ENCODE assay signal across 34 cellular contexts in genomic region chr3:159455741-159456181, GRCh38.
DNase-seq lines count a peak whose midpoint lies in the region; ATAC-seq, FAIRE-seq and TF ChIP-seq lines count a peak whose summit lies in the region.
"Had no signal": no experiment of that assay in that cellular context is flagged by ENCODE, and none has a peak within 500 bp of the region (broad histone marks: within the 10 kb centered on the region; RNA-seq: fewer than 3 reads in every experiment).

No MANE protein-coding gene starts in this region.

- H3K9me3 Mint-ChIP-seq in naive thymus-derived CD4-positive, alpha-beta T cell = peaks cover 0 to 8% (median 0%) of the 10 kb centered on the region in 11 donors
- H3K9me3 Mint-ChIP-seq: activated B cell treated with CpG ODN at 0.5 μM for 24 hours; activated naive CD8-positive, alpha-beta T cell treated with anti-CD3 and anti-CD28 coated beads, Interleukin-2, amount 10 ng/mL, durations not matched to agents 7 days and 5 days; neural progenitor cell had no signal

- intact Hi-C loops in naive thymus-derived CD4-positive, alpha-beta T cell (cut with micrococcal nuclease) = no loop called here

- H3K9me1 ChIP-seq in keratinocyte (ENCODE audit: control insufficient read depth, extremely low read depth, insufficient read depth, low read length) = no peaks in the 10 kb centered on the region

- ATAC-seq in naive thymus-derived CD4-positive, alpha-beta T cell = no peak
- ATAC-seq: heart right ventricle; HepG2; left cardiac atrium; stimulated activated naive B cell treated with anti-CD40 and anti-IgM and Interleukin-4, amounts not matched to agents 10 μg/mL and 1 μg/mL and 100 μg/mL, for 72 hours had no signal

- no peak overlapping the region for H3K4me2 ChIP-seq in keratinocyte (ENCODE audit: control insufficient read depth, extremely low read depth, insufficient read depth, low read depth, low read length)
- H3K4me2 ChIP-seq: neural progenitor cell had no signal

- H4K20me1 ChIP-seq in keratinocyte (ENCODE audit: control insufficient read depth, extremely low read depth, insufficient read depth, low read length) = no peaks in the 10 kb centered on the region

- H2AFZ ChIP-seq in keratinocyte (ENCODE audit: control insufficient read depth, low read length) = no peak overlapping the region
- H2AFZ ChIP-seq: neural progenitor cell, parathyroid adenoma had no signal

- no peaks in the 10 kb centered on the region for H3K27me3 ChIP-seq in keratinocyte (ENCODE audit: control insufficient read depth, extremely low read depth, insufficient read depth, low read length)
- H3K27me3 ChIP-seq in naive thymus-derived CD4-positive, alpha-beta T cell (ENCODE audit: control insufficient read depth in 2 of 2, insufficient read depth in 2 of 2, low read length in 2 of 2) = no peaks in the 10 kb centered on the region
- H3K27me3 ChIP-seq: ascending aorta, heart right ventricle, neural progenitor cell, suprapubic skin, upper lobe of left lung had no signal

- peaks cover 27% of the 10 kb centered on the region for H3K4me1 ChIP-seq in keratinocyte (ENCODE audit: control insufficient read depth, extremely low read depth, insufficient read depth, low read length)
- no peaks in the 10 kb centered on the region for H3K4me1 ChIP-seq in naive thymus-derived CD4-positive, alpha-beta T cell (ENCODE audit: control insufficient read depth in 2 of 2, insufficient read depth in 2 of 2, low read length in 2 of 2)
- H3K4me1 ChIP-seq: ascending aorta, HAP-1, parathyroid adenoma, suprapubic skin, upper lobe of left lung had no signal

- no peaks in the 10 kb centered on the region for H3K9me3 ChIP-seq in keratinocyte (ENCODE audit: control insufficient read depth, low read depth, low read length)
- no peaks in the 10 kb centered on the region for H3K9me3 ChIP-seq in naive thymus-derived CD4-positive, alpha-beta T cell (ENCODE audit: control insufficient read depth in 2 of 3, low read length in 3 of 3)
- H3K9me3 ChIP-seq: ascending aorta, HAP-1, heart right ventricle, suprapubic skin, upper lobe of left lung had no signal

- DNase-seq in A172 (ENCODE audit: low spot score) (peak; percentile 74), ELR (ENCODE audit: low read depth) (peak; percentile 72), amniotic epithelial cell (ENCODE audit: low read depth) (peak; percentile 19), keratinocyte (ENCODE audit: low read depth, low spot score) (no peak), ACHN (no peak), dermis blood vessel endothelial cell (no peak), Kasumi-1 (lab: John Stamatoyannopoulos, UW) (no peak)
- no peak for DNase-seq in naive thymus-derived CD4-positive, alpha-beta T cell
- DNase-seq: activated B cell treated with CpG ODN at 0.5 μM for 24 hours; activated CD4-positive, alpha-beta T cell treated with anti-CD3 and anti-CD28 coated beads, Interleukin-2, amount 50 U/mL, for 1 hour; activated effector memory CD4-positive, alpha-beta T cell treated with anti-CD3 and anti-CD28 coated beads, Interleukin-2, amount 50 U/mL, for 16 hours; activated naive CD8-positive, alpha-beta T cell treated with anti-CD3 and anti-CD28 coated beads, Interleukin-2, amount 10 ng/mL, durations not matched to agents 7 days and 5 days; activated T-cell treated with anti-CD3 and anti-CD28 coated beads, Interleukin-2, amount 50 U/mL, for 24 hours; CD8-positive, alpha-beta memory T cell; central memory CD4-positive, alpha-beta T cell; DMS 273 treated with DMSO at 0.1 percent for 48 hours; erythroblast; heart right ventricle; Karpas-422; left cardiac atrium; NCI-H510A; retina; stimulated activated naive B cell treated with anti-CD40 and anti-IgM and Interleukin-4, amounts not matched to agents 10 μg/mL and 1 μg/mL and 100 μg/mL, for 72 hours; upper lobe of left lung had no signal

- no peaks in the 10 kb centered on the region for H3K4me1 Mint-ChIP-seq in naive thymus-derived CD4-positive, alpha-beta T cell
- H3K4me1 Mint-ChIP-seq: activated B cell treated with CpG ODN at 0.5 μM for 24 hours; activated naive CD8-positive, alpha-beta T cell treated with anti-CD3 and anti-CD28 coated beads, Interleukin-2, amount 10 ng/mL, durations not matched to agents 7 days and 5 days; B cell; CD8-positive, alpha-beta memory T cell had no signal

- H3K9ac ChIP-seq in keratinocyte (ENCODE audit: control insufficient read depth, extremely low read depth, insufficient read depth, low read length) = no peak overlapping the region
- H3K9ac ChIP-seq: neural progenitor cell, parathyroid adenoma had no signal

- CTCF ChIA-PET in naive thymus-derived CD4-positive, alpha-beta T cell (lab: Charles Lee) = no interaction called here

- H3K79me2 ChIP-seq in keratinocyte (ENCODE audit: control insufficient read depth, insufficient read depth, low read length) = no peaks in the 10 kb centered on the region
- H3K79me2 ChIP-seq: parathyroid adenoma had no signal

- no peak overlapping the region for H3K4me3 ChIP-seq in keratinocyte (ENCODE audit: control insufficient read depth in 2 of 3, extremely low read depth in 1 of 3, insufficient read depth in 2 of 3, low read depth in 1 of 3, low read length in 3 of 3)
- no peak overlapping the region for H3K4me3 ChIP-seq in naive thymus-derived CD4-positive, alpha-beta T cell (ENCODE audit: low read length)
- H3K4me3 ChIP-seq: ascending aorta, HAP-1, heart right ventricle, neural progenitor cell, skin epidermis, suprapubic skin, upper lobe of left lung had no signal

- peak; percentile 66 for FAIRE-seq in keratinocyte (lab: Jason Lieb, UNC)
- FAIRE-seq: A204.1, GM12892, HepG2 had no signal

- no peaks in the 10 kb centered on the region for H3K36me3 Mint-ChIP-seq in naive thymus-derived CD4-positive, alpha-beta T cell
- H3K36me3 Mint-ChIP-seq: activated naive CD8-positive, alpha-beta T cell treated with anti-CD3 and anti-CD28 coated beads, Interleukin-2, amount 10 ng/mL, durations not matched to agents 7 days and 5 days; CD8-positive, alpha-beta memory T cell; neural progenitor cell; stimulated activated naive B cell treated with anti-CD40 and anti-IgM and Interleukin-4, amounts not matched to agents 10 μg/mL and 1 μg/mL and 100 μg/mL, for 72 hours had no signal

- POLR2A ChIA-PET in naive thymus-derived CD4-positive, alpha-beta T cell (lab: Charles Lee) = no interaction called here

- no peaks in the 10 kb centered on the region for H3K27me3 Mint-ChIP-seq in naive thymus-derived CD4-positive, alpha-beta T cell
- H3K27me3 Mint-ChIP-seq: activated B cell treated with CpG ODN at 0.5 μM for 24 hours; activated naive CD8-positive, alpha-beta T cell treated with anti-CD3 and anti-CD28 coated beads, Interleukin-2, amount 10 ng/mL, durations not matched to agents 7 days and 5 days; activated T-cell treated with anti-CD3 and anti-CD28 coated beads, Interleukin-2, amount 50 U/mL, for 24 hours; B cell; stimulated activated naive B cell treated with anti-CD40 and anti-IgM and Interleukin-4, amounts not matched to agents 10 μg/mL and 1 μg/mL and 100 μg/mL, for 72 hours had no signal

- no peak overlapping the region for H3K27ac ChIP-seq in keratinocyte (ENCODE audit: control insufficient read depth, insufficient read depth, low read length)
- no peak overlapping the region for H3K27ac ChIP-seq in naive thymus-derived CD4-positive, alpha-beta T cell (ENCODE audit: low read depth, low read length)
- H3K27ac ChIP-seq: ascending aorta, heart right ventricle, neural progenitor cell, parathyroid adenoma, skin epidermis, suprapubic skin, upper lobe of left lung had no signal

- TF ChIP-seq CTCF in keratinocyte (optimal IDR thresholded peaks at IDR 0.05 in 1 of 3, IDR thresholded peaks at IDR 0.05 in 1 of 3, conservative IDR thresholded peaks at IDR 0.05 in 1 of 3; ENCODE audit: extremely low read depth in 1 of 3, insufficient read depth in 2 of 3, low read length in 3 of 3) = no peak

- H3K36me3 ChIP-seq in keratinocyte (ENCODE audit: control insufficient read depth in 2 of 2, extremely low read depth in 1 of 2, insufficient read depth in 2 of 2, low read length in 2 of 2) = no peaks in the 10 kb centered on the region
- H3K36me3 ChIP-seq in naive thymus-derived CD4-positive, alpha-beta T cell (ENCODE audit: control insufficient read depth in 2 of 3, insufficient read depth in 3 of 3, low read length in 3 of 3) = no peaks in the 10 kb centered on the region
- H3K36me3 ChIP-seq: ascending aorta, HAP-1, heart right ventricle, neural progenitor cell, suprapubic skin, upper lobe of left lung had no signal

- in situ Hi-C loops in ACHN (cut with HindIII; ENCODE audit: low pct_ligation_motif_present, low pct_unique_long_range_greater_than_20kb, low sequenced_read_pairs) = no loop called here

- H3K27ac Mint-ChIP-seq in naive thymus-derived CD4-positive, alpha-beta T cell = no peak overlapping the region
- H3K27ac Mint-ChIP-seq: activated B cell treated with CpG ODN at 0.5 μM for 24 hours; activated naive CD8-positive, alpha-beta T cell treated with anti-CD3 and anti-CD28 coated beads, Interleukin-2, amount 10 ng/mL, durations not matched to agents 7 days and 5 days; activated T-cell treated with anti-CD3 and anti-CD28 coated beads, Interleukin-2, amount 50 U/mL, for 24 hours; B cell; CD8-positive, alpha-beta memory T cell; neural progenitor cell; stimulated activated naive B cell treated with anti-CD40 and anti-IgM and Interleukin-4, amounts not matched to agents 10 μg/mL and 1 μg/mL and 100 μg/mL, for 72 hours had no signal

- dilution Hi-C loops in keratinocyte (cut with MboI; ENCODE audit: extremely low pct_ligation_motif_present, low sequenced_read_pairs) = no loop called here

- no peak overlapping the region for H3K4me3 Mint-ChIP-seq in naive thymus-derived CD4-positive, alpha-beta T cell
- H3K4me3 Mint-ChIP-seq: activated B cell treated with CpG ODN at 0.5 μM for 24 hours; activated naive CD8-positive, alpha-beta T cell treated with anti-CD3 and anti-CD28 coated beads, Interleukin-2, amount 10 ng/mL, durations not matched to agents 7 days and 5 days; activated T-cell treated with anti-CD3 and anti-CD28 coated beads, Interleukin-2, amount 50 U/mL, for 24 hours; B cell; CD8-positive, alpha-beta memory T cell; neural progenitor cell; stimulated activated naive B cell treated with anti-CD40 and anti-IgM and Interleukin-4, amounts not matched to agents 10 μg/mL and 1 μg/mL and 100 μg/mL, for 72 hours had no signal

Comparison
In these comparisons a context has a peak if more than half of its experiments do, and no peak if none do; other contexts are left out.
1. DNase-seq: peak in A172 (single experiment), ELR (single experiment) and amniotic epithelial cell (single experiment); none in keratinocyte (single experiment), ACHN (single experiment), dermis blood vessel endothelial cell (single experiment), Kasumi-1 (0 of 2) and naive thymus-derived CD4-positive, alpha-beta T cell (0 of 9).